In the genomic region with DNA sequence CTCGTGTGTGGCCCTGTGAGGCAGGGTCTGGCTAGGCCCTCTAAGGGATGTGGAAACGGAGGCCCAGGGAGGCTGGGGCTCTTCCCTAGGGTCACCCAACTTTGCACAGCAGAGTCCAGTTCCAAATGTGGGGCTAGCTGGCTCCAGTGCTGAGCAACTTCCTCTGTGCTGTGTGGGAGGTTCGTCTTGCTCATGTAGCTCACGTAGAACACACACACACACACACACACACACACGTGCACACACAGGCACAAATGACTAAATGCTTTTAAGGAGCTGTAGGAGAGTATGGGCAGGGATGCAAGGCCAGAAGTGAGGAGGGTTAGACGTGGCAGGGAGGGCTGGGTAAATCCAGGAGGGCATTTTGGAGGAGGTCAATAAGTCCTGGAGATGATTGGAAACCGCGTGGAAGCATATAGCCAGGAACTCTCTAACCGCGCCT, we compare ENCODE assay signal across 8 cellular contexts.
A peak's percentile ranks its signal among the peaks of the same experiment; 100 is the strongest.
DNase-seq lines count a peak whose midpoint lies in the region; ATAC-seq and TF ChIP-seq lines count a peak whose summit lies in the region.

No MANE protein-coding gene starts in this region.

- H3K4me1 Mint-ChIP-seq in activated CD4-positive, alpha-beta T cell treated with anti-CD3 and anti-CD28 coated beads for 36 hours, result peaks cover 29% of the 10 kb centered on the region
- H3K4me1 Mint-ChIP-seq in Calu3 (ENCODE audit: low read depth, unreplicated experiment), result no peaks in the 10 kb centered on the region

- H3K9ac ChIP-seq in fibroblast of lung (ENCODE audit: insufficient read depth, low read length), result no peak overlapping the region

- no peak overlapping the region for H2AFZ ChIP-seq in fibroblast of lung (ENCODE audit: low read length)

- no peaks in the 10 kb centered on the region for H3K9me3 Mint-ChIP-seq in activated CD4-positive, alpha-beta T cell treated with anti-CD3 and anti-CD28 coated beads for 36 hours (ENCODE audit: low read depth)
- H3K9me3 Mint-ChIP-seq in Calu3 (ENCODE audit: low read depth, unreplicated experiment), result no peaks in the 10 kb centered on the region

- H3K79me2 ChIP-seq in fibroblast of lung (ENCODE audit: control insufficient read depth, insufficient read depth, low read length), result no peaks in the 10 kb centered on the region

- no peak overlapping the region for H3K4me3 ChIP-seq in fibroblast of lung (replicated peaks in 1 of 4; ENCODE audit: control extremely low read depth in 1 of 4, insufficient read depth in 1 of 4, low read depth in 3 of 4, low read length in 4 of 4)

- H3K9me3 ChIP-seq in fibroblast of lung (ENCODE audit: control insufficient read depth, insufficient read depth, low read depth, low read length), result no peaks in the 10 kb centered on the region

- H3K27ac Mint-ChIP-seq in activated CD4-positive, alpha-beta T cell treated with anti-CD3 and anti-CD28 coated beads for 36 hours, result peak overlapping the region; percentile 80
- no peak overlapping the region for H3K27ac Mint-ChIP-seq in Calu3 (ENCODE audit: unreplicated experiment)

- CTCF ChIA-PET in activated CD4-positive, alpha-beta T cell treated with anti-CD3 and anti-CD28 coated beads for 36 hours (lab: Charles Lee), result interaction anchor here (1.1 kb wide), 1 partner anchor 9 kb away, joined by 3 read pairs; no protein-coding TSS in a partner anchor
- CTCF ChIA-PET in Calu3 (lab: Charles Lee), result no interaction called here

- no peak overlapping the region for H3K27ac ChIP-seq in fibroblast of lung (ENCODE audit: insufficient read depth, low read length)

- no peak overlapping the region for H3K4me2 ChIP-seq in fibroblast of lung (ENCODE audit: extremely low read depth, insufficient read depth, low read length)

- BruUV-seq in Calu3 (replicated peaks; lab: Mats Ljungman, UMichigan), result no TSS peak

- H3K27me3 ChIP-seq in fibroblast of lung (ENCODE audit: control insufficient read depth, insufficient read depth, low read length), result no peaks in the 10 kb centered on the region

- POLR2A ChIA-PET in activated CD4-positive, alpha-beta T cell treated with anti-CD3 and anti-CD28 coated beads for 36 hours (lab: Charles Lee), result no interaction called here

- no peaks in the 10 kb centered on the region for H3K27me3 Mint-ChIP-seq in activated CD4-positive, alpha-beta T cell treated with anti-CD3 and anti-CD28 coated beads for 36 hours
- H3K27me3 Mint-ChIP-seq in Calu3 (ENCODE audit: unreplicated experiment), result peaks cover 22% of the 10 kb centered on the region

- ATAC-seq in activated CD4-positive, alpha-beta T cell treated with anti-CD3 and anti-CD28 coated beads for 36 hours, result peak; percentile 69

- peak; percentile 80 for DNase-seq in activated CD4-positive, alpha-beta T cell treated with anti-CD3 and anti-CD28 coated beads for 36 hours
- DNase-seq in activated CD4-positive, alpha-beta T cell treated with anti-CD3 and anti-CD28 coated beads, Interleukin-2, amount 50 U/mL, for 4 hours, result no peak
- DNase-seq in NOMO-1 (lab: John Stamatoyannopoulos, UW; ENCODE audit: unreplicated experiment in 2 of 2) (peak; percentile 20 to 23), fibroblast of lung (ENCODE audit: low read depth in 2 of 2) (peak; percentile 9 to 65), ACHN (no peak), Calu3 (no peak), NCI-H2107 (lab: John Stamatoyannopoulos, UW) (no peak)
- DNase-seq in stimulated activated CD4-positive, alpha-beta T cell treated with anti-CD3 and anti-CD28 coated beads, Interleukin-4, amount 100 ng/mL, for 48 hours (ENCODE audit: low read depth in 2 of 2), result peak; percentile 15 to 19

- H4K20me1 ChIP-seq in fibroblast of lung (ENCODE audit: control insufficient read depth, extremely low read depth, insufficient read depth, low read length), result no peaks in the 10 kb centered on the region

- H3K36me3 Mint-ChIP-seq in activated CD4-positive, alpha-beta T cell treated with anti-CD3 and anti-CD28 coated beads for 36 hours (ENCODE audit: low read depth), result no peaks in the 10 kb centered on the region
- H3K36me3 Mint-ChIP-seq in Calu3 (ENCODE audit: insufficient read depth, unreplicated experiment), result no peaks in the 10 kb centered on the region

- no peaks in the 10 kb centered on the region for H3K4me1 ChIP-seq in fibroblast of lung (ENCODE audit: control insufficient read depth, extremely low read depth, insufficient read depth, low read length)

- intact Hi-C loops in activated CD4-positive, alpha-beta T cell treated with anti-CD3 and anti-CD28 coated beads for 36 hours (cut with DNase I, micrococcal nuclease), result loop anchor here in 1 of 2 experiments (1.0 kb wide), 2 partner anchors 48 to 92 kb away; no protein-coding TSS in a partner anchor
- intact Hi-C loops in Calu3 (cut with micrococcal nuclease; ENCODE audit: unreplicated experiment), result no loop called here

- H3K4me3 Mint-ChIP-seq in activated CD4-positive, alpha-beta T cell treated with anti-CD3 and anti-CD28 coated beads for 36 hours, result no peak overlapping the region
- no peak overlapping the region for H3K4me3 Mint-ChIP-seq in Calu3 (ENCODE audit: low read depth, unreplicated experiment)

- no peaks in the 10 kb centered on the region for H3K36me3 ChIP-seq in fibroblast of lung (ENCODE audit: control insufficient read depth, insufficient read depth, low read length)

- in situ Hi-C loops in ACHN (cut with HindIII; ENCODE audit: low pct_ligation_motif_present, low pct_unique_long_range_greater_than_20kb, low sequenced_read_pairs), result no loop called here

- no peak for TF ChIP-seq CTCF in fibroblast of lung (conservative IDR thresholded peaks at IDR 0.05 in 1 of 2, IDR thresholded peaks at IDR 0.05 in 1 of 2; ENCODE audit: low read depth in 1 of 2, low read length in 2 of 2)
- TF ChIP-seq CTCF in Calu3 (IDR thresholded peaks at IDR 0.05; ENCODE audit: unreplicated experiment), result no peak

Comparison
In these comparisons a context has a peak if more than half of its experiments do, and no peak if none do; other contexts are left out.
1. DNase-seq: peak in activated CD4-positive, alpha-beta T cell treated with anti-CD3 and anti-CD28 coated beads for 36 hours (single experiment), NOMO-1 (2 of 2), fibroblast of lung (2 of 2) and stimulated activated CD4-positive, alpha-beta T cell treated with anti-CD3 and anti-CD28 coated beads, Interleukin-4, amount 100 ng/mL, for 48 hours (2 of 2); none in activated CD4-positive, alpha-beta T cell treated with anti-CD3 and anti-CD28 coated beads, Interleukin-2, amount 50 U/mL, for 4 hours (0 of 2), ACHN (single experiment), Calu3 (single experiment) and NCI-H2107 (single experiment).